In genomic region chrY:25621817-25622216, GRCh38 we compare ENCODE assay signal across 6 cellular contexts. TPM values are rescaled to one million over a fixed set of nuclear protein-coding genes. Genes with fewer than 3 reads are reported as not detected.
"Had no signal": no experiment of that assay in that cellular context is flagged by ENCODE, and none has a peak within 500 bp of the region (broad histone marks: within the 10 kb centered on the region; RNA-seq: fewer than 3 reads in every experiment).

Gene CDY1 (plus strand): TSS chrY:25622117. CDS start chrY:25622443, 326 bp downstream.

RNA-seq across cellular contexts. Expression of gene CDY1, which starts in this region (rescaled TPM):
- polyA plus RNA-seq: hepatocyte, immature natural killer cell, keratinocyte, liver, lung, mammary epithelial cell had no signal
